ENCODE assay signal across 1 cellular context in the genomic region with DNA sequence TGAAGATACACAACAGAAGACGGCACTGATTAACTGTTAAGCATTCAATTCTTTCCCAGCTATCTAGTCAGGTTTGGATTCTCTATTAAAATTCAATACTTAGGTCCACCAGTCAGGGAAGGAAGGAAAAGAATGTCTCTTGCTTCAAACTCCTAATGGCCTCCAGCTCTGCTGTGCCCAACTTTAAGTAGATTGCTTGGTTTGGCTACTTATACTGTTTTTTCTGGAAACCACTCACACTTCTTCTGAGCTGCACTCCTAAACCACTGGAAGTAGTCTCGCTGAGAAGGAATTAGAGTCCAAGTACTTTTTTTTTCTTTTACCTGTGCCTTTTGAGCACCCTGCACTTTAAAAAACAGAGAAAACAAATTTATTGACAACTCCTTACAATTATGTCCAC.
TF ChIP-seq lines count a peak whose summit lies in the region.

No MANE protein-coding gene starts in this region.

TF ChIP-seq in HepG2, 621 proteins besides CTCF, POLR2A, EP300 and RAD21 (continued from another document):
- TF ChIP-seq, protein P1, sequence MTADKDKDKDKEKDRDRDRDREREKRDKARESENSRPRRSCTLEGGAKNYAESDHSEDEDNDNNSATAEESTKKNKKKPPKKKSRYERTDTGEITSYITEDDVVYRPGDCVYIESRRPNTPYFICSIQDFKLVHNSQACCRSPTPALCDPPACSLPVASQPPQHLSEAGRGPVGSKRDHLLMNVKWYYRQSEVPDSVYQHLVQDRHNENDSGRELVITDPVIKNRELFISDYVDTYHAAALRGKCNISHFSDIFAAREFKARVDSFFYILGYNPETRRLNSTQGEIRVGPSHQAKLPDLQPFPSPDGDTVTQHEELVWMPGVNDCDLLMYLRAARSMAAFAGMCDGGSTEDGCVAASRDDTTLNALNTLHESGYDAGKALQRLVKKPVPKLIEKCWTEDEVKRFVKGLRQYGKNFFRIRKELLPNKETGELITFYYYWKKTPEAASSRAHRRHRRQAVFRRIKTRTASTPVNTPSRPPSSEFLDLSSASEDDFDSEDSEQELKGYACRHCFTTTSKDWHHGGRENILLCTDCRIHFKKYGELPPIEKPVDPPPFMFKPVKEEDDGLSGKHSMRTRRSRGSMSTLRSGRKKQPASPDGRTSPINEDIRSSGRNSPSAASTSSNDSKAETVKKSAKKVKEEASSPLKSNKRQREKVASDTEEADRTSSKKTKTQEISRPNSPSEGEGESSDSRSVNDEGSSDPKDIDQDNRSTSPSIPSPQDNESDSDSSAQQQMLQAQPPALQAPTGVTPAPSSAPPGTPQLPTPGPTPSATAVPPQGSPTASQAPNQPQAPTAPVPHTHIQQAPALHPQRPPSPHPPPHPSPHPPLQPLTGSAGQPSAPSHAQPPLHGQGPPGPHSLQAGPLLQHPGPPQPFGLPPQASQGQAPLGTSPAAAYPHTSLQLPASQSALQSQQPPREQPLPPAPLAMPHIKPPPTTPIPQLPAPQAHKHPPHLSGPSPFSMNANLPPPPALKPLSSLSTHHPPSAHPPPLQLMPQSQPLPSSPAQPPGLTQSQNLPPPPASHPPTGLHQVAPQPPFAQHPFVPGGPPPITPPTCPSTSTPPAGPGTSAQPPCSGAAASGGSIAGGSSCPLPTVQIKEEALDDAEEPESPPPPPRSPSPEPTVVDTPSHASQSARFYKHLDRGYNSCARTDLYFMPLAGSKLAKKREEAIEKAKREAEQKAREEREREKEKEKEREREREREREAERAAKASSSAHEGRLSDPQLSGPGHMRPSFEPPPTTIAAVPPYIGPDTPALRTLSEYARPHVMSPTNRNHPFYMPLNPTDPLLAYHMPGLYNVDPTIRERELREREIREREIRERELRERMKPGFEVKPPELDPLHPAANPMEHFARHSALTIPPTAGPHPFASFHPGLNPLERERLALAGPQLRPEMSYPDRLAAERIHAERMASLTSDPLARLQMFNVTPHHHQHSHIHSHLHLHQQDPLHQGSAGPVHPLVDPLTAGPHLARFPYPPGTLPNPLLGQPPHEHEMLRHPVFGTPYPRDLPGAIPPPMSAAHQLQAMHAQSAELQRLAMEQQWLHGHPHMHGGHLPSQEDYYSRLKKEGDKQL (CRISPR knock-in tag; IDR thresholded peaks at IDR 0.05; ENCODE audit: low read depth) = no peak
- no peak for TF ChIP-seq XBP1 (CRISPR knock-in tag; IDR thresholded peaks at IDR 0.05)
- TF ChIP-seq, protein P2, sequence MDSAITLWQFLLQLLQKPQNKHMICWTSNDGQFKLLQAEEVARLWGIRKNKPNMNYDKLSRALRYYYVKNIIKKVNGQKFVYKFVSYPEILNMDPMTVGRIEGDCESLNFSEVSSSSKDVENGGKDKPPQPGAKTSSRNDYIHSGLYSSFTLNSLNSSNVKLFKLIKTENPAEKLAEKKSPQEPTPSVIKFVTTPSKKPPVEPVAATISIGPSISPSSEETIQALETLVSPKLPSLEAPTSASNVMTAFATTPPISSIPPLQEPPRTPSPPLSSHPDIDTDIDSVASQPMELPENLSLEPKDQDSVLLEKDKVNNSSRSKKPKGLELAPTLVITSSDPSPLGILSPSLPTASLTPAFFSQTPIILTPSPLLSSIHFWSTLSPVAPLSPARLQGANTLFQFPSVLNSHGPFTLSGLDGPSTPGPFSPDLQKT (CRISPR knock-in tag; IDR thresholded peaks at IDR 0.05; ENCODE audit: borderline replicate concordance) = no peak
- TF ChIP-seq NFKBIZ (CRISPR knock-in tag; IDR thresholded peaks at IDR 0.05) = no peak
- TF ChIP-seq, protein P3, sequence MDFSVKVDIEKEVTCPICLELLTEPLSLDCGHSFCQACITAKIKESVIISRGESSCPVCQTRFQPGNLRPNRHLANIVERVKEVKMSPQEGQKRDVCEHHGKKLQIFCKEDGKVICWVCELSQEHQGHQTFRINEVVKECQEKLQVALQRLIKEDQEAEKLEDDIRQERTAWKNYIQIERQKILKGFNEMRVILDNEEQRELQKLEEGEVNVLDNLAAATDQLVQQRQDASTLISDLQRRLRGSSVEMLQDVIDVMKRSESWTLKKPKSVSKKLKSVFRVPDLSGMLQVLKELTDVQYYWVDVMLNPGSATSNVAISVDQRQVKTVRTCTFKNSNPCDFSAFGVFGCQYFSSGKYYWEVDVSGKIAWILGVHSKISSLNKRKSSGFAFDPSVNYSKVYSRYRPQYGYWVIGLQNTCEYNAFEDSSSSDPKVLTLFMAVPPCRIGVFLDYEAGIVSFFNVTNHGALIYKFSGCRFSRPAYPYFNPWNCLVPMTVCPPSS (IDR thresholded peaks at IDR 0.05) = no peak
- TF ChIP-seq POLR2AphosphoS2 (IDR thresholded peaks at IDR 0.05; ENCODE audit: low read depth, low read length) = no peak
- TF ChIP-seq ZNF124 (CRISPR knock-in tag; IDR thresholded peaks at IDR 0.05) = no peak
- TF ChIP-seq, protein P4, sequence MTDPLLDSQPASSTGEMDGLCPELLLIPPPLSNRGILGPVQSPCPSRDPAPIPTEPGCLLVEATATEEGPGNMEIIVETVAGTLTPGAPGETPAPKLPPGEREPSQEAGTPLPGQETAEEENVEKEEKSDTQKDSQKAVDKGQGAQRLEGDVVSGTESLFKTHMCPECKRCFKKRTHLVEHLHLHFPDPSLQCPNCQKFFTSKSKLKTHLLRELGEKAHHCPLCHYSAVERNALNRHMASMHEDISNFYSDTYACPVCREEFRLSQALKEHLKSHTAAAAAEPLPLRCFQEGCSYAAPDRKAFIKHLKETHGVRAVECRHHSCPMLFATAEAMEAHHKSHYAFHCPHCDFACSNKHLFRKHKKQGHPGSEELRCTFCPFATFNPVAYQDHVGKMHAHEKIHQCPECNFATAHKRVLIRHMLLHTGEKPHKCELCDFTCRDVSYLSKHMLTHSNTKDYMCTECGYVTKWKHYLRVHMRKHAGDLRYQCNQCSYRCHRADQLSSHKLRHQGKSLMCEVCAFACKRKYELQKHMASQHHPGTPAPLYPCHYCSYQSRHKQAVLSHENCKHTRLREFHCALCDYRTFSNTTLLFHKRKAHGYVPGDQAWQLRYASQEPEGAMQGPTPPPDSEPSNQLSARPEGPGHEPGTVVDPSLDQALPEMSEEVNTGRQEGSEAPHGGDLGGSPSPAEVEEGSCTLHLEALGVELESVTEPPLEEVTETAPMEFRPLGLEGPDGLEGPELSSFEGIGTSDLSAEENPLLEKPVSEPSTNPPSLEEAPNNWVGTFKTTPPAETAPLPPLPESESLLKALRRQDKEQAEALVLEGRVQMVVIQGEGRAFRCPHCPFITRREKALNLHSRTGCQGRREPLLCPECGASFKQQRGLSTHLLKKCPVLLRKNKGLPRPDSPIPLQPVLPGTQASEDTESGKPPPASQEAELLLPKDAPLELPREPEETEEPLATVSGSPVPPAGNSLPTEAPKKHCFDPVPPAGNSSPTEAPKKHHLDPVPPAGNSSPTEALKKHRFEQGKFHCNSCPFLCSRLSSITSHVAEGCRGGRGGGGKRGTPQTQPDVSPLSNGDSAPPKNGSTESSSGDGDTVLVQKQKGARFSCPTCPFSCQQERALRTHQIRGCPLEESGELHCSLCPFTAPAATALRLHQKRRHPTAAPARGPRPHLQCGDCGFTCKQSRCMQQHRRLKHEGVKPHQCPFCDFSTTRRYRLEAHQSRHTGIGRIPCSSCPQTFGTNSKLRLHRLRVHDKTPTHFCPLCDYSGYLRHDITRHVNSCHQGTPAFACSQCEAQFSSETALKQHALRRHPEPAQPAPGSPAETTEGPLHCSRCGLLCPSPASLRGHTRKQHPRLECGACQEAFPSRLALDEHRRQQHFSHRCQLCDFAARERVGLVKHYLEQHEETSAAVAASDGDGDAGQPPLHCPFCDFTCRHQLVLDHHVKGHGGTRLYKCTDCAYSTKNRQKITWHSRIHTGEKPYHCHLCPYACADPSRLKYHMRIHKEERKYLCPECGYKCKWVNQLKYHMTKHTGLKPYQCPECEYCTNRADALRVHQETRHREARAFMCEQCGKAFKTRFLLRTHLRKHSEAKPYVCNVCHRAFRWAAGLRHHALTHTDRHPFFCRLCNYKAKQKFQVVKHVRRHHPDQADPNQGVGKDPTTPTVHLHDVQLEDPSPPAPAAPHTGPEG (CRISPR knock-in tag; IDR thresholded peaks at IDR 0.05) = no peak
- no peak for TF ChIP-seq PHF8 (CRISPR knock-in tag; IDR thresholded peaks at IDR 0.05)
- no peak for TF ChIP-seq RFXAP (CRISPR knock-in tag; IDR thresholded peaks at IDR 0.05; ENCODE audit: borderline replicate concordance)
- TF ChIP-seq, protein P5, sequence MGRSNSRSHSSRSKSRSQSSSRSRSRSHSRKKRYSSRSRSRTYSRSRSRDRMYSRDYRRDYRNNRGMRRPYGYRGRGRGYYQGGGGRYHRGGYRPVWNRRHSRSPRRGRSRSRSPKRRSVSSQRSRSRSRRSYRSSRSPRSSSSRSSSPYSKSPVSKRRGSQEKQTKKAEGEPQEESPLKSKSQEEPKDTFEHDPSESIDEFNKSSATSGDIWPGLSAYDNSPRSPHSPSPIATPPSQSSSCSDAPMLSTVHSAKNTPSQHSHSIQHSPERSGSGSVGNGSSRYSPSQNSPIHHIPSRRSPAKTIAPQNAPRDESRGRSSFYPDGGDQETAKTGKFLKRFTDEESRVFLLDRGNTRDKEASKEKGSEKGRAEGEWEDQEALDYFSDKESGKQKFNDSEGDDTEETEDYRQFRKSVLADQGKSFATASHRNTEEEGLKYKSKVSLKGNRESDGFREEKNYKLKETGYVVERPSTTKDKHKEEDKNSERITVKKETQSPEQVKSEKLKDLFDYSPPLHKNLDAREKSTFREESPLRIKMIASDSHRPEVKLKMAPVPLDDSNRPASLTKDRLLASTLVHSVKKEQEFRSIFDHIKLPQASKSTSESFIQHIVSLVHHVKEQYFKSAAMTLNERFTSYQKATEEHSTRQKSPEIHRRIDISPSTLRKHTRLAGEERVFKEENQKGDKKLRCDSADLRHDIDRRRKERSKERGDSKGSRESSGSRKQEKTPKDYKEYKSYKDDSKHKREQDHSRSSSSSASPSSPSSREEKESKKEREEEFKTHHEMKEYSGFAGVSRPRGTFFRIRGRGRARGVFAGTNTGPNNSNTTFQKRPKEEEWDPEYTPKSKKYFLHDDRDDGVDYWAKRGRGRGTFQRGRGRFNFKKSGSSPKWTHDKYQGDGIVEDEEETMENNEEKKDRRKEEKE (IDR thresholded peaks at IDR 0.05) = no peak
- TF ChIP-seq, protein P6, sequence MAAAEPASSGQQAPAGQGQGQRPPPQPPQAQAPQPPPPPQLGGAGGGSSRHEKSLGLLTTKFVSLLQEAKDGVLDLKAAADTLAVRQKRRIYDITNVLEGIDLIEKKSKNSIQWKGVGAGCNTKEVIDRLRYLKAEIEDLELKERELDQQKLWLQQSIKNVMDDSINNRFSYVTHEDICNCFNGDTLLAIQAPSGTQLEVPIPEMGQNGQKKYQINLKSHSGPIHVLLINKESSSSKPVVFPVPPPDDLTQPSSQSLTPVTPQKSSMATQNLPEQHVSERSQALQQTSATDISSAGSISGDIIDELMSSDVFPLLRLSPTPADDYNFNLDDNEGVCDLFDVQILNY (CRISPR knock-in tag; conservative IDR thresholded peaks at IDR 0.05) = no peak
- TF ChIP-seq, protein P7, sequence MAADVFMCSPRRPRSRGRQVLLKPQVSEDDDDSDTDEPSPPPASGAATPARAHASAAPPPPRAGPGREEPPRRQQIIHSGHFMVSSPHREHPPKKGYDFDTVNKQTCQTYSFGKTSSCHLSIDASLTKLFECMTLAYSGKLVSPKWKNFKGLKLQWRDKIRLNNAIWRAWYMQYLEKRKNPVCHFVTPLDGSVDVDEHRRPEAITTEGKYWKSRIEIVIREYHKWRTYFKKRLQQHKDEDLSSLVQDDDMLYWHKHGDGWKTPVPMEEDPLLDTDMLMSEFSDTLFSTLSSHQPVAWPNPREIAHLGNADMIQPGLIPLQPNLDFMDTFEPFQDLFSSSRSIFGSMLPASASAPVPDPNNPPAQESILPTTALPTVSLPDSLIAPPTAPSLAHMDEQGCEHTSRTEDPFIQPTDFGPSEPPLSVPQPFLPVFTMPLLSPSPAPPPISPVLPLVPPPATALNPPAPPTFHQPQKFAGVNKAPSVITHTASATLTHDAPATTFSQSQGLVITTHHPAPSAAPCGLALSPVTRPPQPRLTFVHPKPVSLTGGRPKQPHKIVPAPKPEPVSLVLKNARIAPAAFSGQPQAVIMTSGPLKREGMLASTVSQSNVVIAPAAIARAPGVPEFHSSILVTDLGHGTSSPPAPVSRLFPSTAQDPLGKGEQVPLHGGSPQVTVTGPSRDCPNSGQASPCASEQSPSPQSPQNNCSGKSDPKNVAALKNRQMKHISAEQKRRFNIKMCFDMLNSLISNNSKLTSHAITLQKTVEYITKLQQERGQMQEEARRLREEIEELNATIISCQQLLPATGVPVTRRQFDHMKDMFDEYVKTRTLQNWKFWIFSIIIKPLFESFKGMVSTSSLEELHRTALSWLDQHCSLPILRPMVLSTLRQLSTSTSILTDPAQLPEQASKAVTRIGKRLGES (CRISPR knock-in tag; IDR thresholded peaks at IDR 0.05; ENCODE audit: borderline replicate concordance) = no peak
- TF ChIP-seq, protein P8, sequence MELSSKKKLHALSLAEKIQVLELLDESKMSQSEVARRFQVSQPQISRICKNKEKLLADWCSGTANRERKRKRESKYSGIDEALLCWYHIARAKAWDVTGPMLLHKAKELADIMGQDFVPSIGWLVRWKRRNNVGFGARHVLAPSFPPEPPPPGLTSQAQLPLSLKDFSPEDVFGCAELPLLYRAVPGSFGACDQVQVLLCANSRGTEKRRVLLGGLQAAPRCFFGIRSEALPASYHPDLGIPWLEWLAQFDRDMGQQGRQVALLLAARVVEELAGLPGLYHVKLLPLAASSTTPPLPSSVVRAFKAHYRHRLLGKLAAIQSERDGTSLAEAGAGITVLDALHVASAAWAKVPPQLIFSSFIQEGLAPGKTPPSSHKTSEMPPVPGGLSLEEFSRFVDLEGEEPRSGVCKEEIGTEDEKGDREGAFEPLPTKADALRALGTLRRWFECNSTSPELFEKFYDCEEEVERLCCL (CRISPR knock-in tag; IDR thresholded peaks at IDR 0.05; ENCODE audit: borderline replicate concordance) = no peak
- no peak for TF ChIP-seq POLR2G (IDR thresholded peaks at IDR 0.05; ENCODE audit: low read depth, low read length)
- TF ChIP-seq ZNF3 (CRISPR knock-in tag; IDR thresholded peaks at IDR 0.05) = no peak
- no peak for TF ChIP-seq ZNF737 (CRISPR knock-in tag; IDR thresholded peaks at IDR 0.05; ENCODE audit: borderline replicate concordance)
